Comparison of ENCODE assay signal across 10 cellular contexts in genomic region chr12:22130671-22131070, GRCh38.
"Had no signal": no experiment of that assay in that cellular context is flagged by ENCODE, and none has a peak within 500 bp of the region (broad histone marks: within the 10 kb centered on the region; RNA-seq: fewer than 3 reads in every experiment).

No MANE protein-coding gene starts in this region.

- H3K27me3 Mint-ChIP-seq: activated CD4-positive, alpha-beta memory T cell treated with anti-CD3 and anti-CD28 coated beads, Interleukin-2, amount 10 ng/mL, durations not matched to agents 7 days and 5 days had no signal

- H3K9ac ChIP-seq: parathyroid adenoma had no signal

- H3K36me3 ChIP-seq: SJSA1, transverse colon had no signal

- H3K27ac ChIP-seq: parathyroid adenoma, SJSA1, transverse colon had no signal

- H3K27ac Mint-ChIP-seq: activated CD4-positive, alpha-beta memory T cell treated with anti-CD3 and anti-CD28 coated beads, Interleukin-2, amount 10 ng/mL, durations not matched to agents 7 days and 5 days; activated naive CD4-positive, alpha-beta T cell treated with anti-CD3 and anti-CD28 coated beads, Interleukin-2, amount 50 U/mL, for 24 hours had no signal

- H3K4me3 Mint-ChIP-seq: activated CD4-positive, alpha-beta memory T cell treated with anti-CD3 and anti-CD28 coated beads, Interleukin-2, amount 10 ng/mL, durations not matched to agents 7 days and 5 days; activated naive CD4-positive, alpha-beta T cell treated with anti-CD3 and anti-CD28 coated beads, Interleukin-2, amount 50 U/mL, for 24 hours; naive thymus-derived CD4-positive, alpha-beta T cell had no signal

- H3K9me3 ChIP-seq: SJSA1, transverse colon had no signal

- H3K4me1 Mint-ChIP-seq: activated CD4-positive, alpha-beta memory T cell treated with anti-CD3 and anti-CD28 coated beads, Interleukin-2, amount 10 ng/mL, durations not matched to agents 7 days and 5 days; activated naive CD4-positive, alpha-beta T cell treated with anti-CD3 and anti-CD28 coated beads, Interleukin-2, amount 50 U/mL, for 24 hours had no signal

- H3K4me1 ChIP-seq: parathyroid adenoma, SJSA1, transverse colon had no signal

- ATAC-seq: naive thymus-derived CD4-positive, alpha-beta T cell had no signal

- DNase-seq: activated CD4-positive, alpha-beta memory T cell treated with anti-CD3 and anti-CD28 coated beads, Interleukin-2, amount 10 ng/mL, durations not matched to agents 7 days and 5 days; activated CD4-positive, alpha-beta T cell treated with anti-CD3 and anti-CD28 coated beads for 1 hour; anterior cingulate cortex; hippocampal formation; naive thymus-derived CD4-positive, alpha-beta T cell; transverse colon had no signal

- H3K27me3 ChIP-seq: SJSA1, transverse colon had no signal

- H3K4me3 ChIP-seq: lung, SJSA1, transverse colon had no signal
